ENCODE assay signal across 13 cellular contexts in genomic region chr1:225602590-225603206, GRCh38. TPM values are rescaled to one million over a fixed set of nuclear protein-coding genes. Genes with fewer than 3 reads are reported as not detected.
DNase-seq lines count a peak whose midpoint lies in the region; ATAC-seq, FAIRE-seq and TF ChIP-seq lines count a peak whose summit lies in the region.
"Had no signal": no experiment of that assay in that cellular context is flagged by ENCODE, and none has a peak within 500 bp of the region (broad histone marks: within the 10 kb centered on the region; RNA-seq: fewer than 3 reads in every experiment).

No MANE protein-coding gene starts in this region.

- intact Hi-C loops in HepG2 (cut with micrococcal nuclease; ENCODE audit: unreplicated experiment) (no loop called here), stomach (cut with DNase I; ENCODE audit: low total_unique reads) (no loop called here), left lung (cut with DNase I) (no loop called here)

- POLR2A ChIA-PET in HepG2 (lab: Yijun Ruan, JAX), result interaction anchor here (0.8 kb wide), 1 partner anchor 120 kb away, joined by 3 read pairs; no protein-coding TSS in a partner anchor

- H3K9me3 ChIP-seq in adipocyte (ENCODE audit: control insufficient read depth, low read length) (no peaks in the 10 kb centered on the region), HepG2 (ENCODE audit: low read length) (no peaks in the 10 kb centered on the region), stomach (no peaks in the 10 kb centered on the region), left lung (no peaks in the 10 kb centered on the region)

- H3K4me2 ChIP-seq in KMS-11, result peak overlapping the region; percentile 22; the same call in 1 of the 2 replicates
- H3K4me2 ChIP-seq in HepG2 (ENCODE audit: low read depth, low read length), result no peak overlapping the region

- DNase-seq in adipocyte (ENCODE audit: low read depth), result peak; percentile 39
- no peak for DNase-seq in HepG2 (ENCODE audit: low spot score)
- no peak for DNase-seq in stomach
- no peak for DNase-seq in NCI-H526 treated with DMSO at 0.1 percent for 48 hours (lab: John Stamatoyannopoulos, UW)
- DNase-seq in left lung, result no peak
- DNase-seq: activated CD8-positive, alpha-beta T cell treated with anti-CD3 and anti-CD28 coated beads, Interleukin-2, amount 10 ng/mL, durations not matched to agents 7 days and 5 days; amniotic stem cell; CD4-positive, CD25-positive, alpha-beta regulatory T cell; GDM1; NCI-H446 treated with DMSO at 0.1 percent for 48 hours; stimulated activated naive CD4-positive, alpha-beta T cell treated with Interleukin-2 at 50 U/mL for 16 hours had no signal

- no peaks in the 10 kb centered on the region for H3K36me3 ChIP-seq in KMS-11 (ENCODE audit: insufficient read depth)
- H3K36me3 ChIP-seq in adipocyte (ENCODE audit: control insufficient read depth, insufficient read depth, low read length, severe bottlenecking), result no peaks in the 10 kb centered on the region
- 0 out of 5 replicates have a peak, but pooled peaks cover 0 to 3% of the 10 kb centered on the region in 2 experiments for H3K36me3 ChIP-seq in HepG2 (replicated peaks in 1 of 2; ENCODE audit: control insufficient read depth in 1 of 2, insufficient read depth in 2 of 2, low read length in 2 of 2)
- no peaks in the 10 kb centered on the region for H3K36me3 ChIP-seq in stomach
- no peaks in the 10 kb centered on the region for H3K36me3 ChIP-seq in left lung

- H3K27me3 ChIP-seq in KMS-11 (ENCODE audit: insufficient read depth, low read depth) (no peaks in the 10 kb centered on the region), adipocyte (replicated peaks; ENCODE audit: control insufficient read depth, insufficient read depth, low read length) (no peaks in the 10 kb centered on the region), HepG2 (ENCODE audit: control insufficient read depth in 1 of 2, insufficient read depth in 2 of 2, low read length in 2 of 2) (no peaks in the 10 kb centered on the region), stomach (no peaks in the 10 kb centered on the region), left lung (no peaks in the 10 kb centered on the region)

- H3K79me2 ChIP-seq in KMS-11 (ENCODE audit: insufficient read depth, low read depth), result no peaks in the 10 kb centered on the region
- H3K79me2 ChIP-seq in HepG2 (ENCODE audit: insufficient read depth, low read length), result peaks cover 73% of the 10 kb centered on the region

- H4K20me1 ChIP-seq in KMS-11 (ENCODE audit: insufficient read depth) (no peaks in the 10 kb centered on the region), HepG2 (ENCODE audit: insufficient read depth, low read length) (0 out of 2 replicates have a peak, but pooled peaks cover 7% of the 10 kb centered on the region)

- in situ Hi-C loops in HepG2 (cut with HindIII; ENCODE audit: extremely low pct_ligation_motif_present, low pct_unique_long_range_greater_than_20kb), result no loop called here

- H3K9ac ChIP-seq in KMS-11, result no peak overlapping the region
- no peak overlapping the region for H3K9ac ChIP-seq in adipocyte (ENCODE audit: low read length)
- no peak overlapping the region for H3K9ac ChIP-seq in HepG2 (ENCODE audit: insufficient read depth, low read depth, low read length)

- H3K4me1 ChIP-seq in KMS-11 (ENCODE audit: low read depth, poor library complexity, severe bottlenecking) (peaks cover 35% of the 10 kb centered on the region), adipocyte (ENCODE audit: control insufficient read depth, insufficient read depth, low read length) (peaks cover 24% of the 10 kb centered on the region), HepG2 (ENCODE audit: insufficient read depth, low read length) (peaks cover 44% of the 10 kb centered on the region), stomach (peaks cover 30 to 85% (median 58%) of the 10 kb centered on the region in 4 donors), left lung (peaks cover 19 to 26% of the 10 kb centered on the region in 2 donors)

- no peak for TF ChIP-seq RAD21 in HepG2 (CRISPR knock-in tag; IDR thresholded peaks at IDR 0.05)

- 24% methylated on average over 1 of the region's 1 CpG for WGBS in HepG2 (ENCODE audit: low lambda C conversion rate)
- WGBS in stomach, 5 donors, result 6 to 23% (median 15%) methylated on average over 1 of the region's 1 CpG

- H2AFZ ChIP-seq in KMS-11 (ENCODE audit: low read depth) (no peak overlapping the region), HepG2 (ENCODE audit: low read length) (no peak overlapping the region)

- no peak for FAIRE-seq in HepG2 (lab: Jason Lieb, UNC)

- H3K4me3 ChIP-seq in KMS-11 (IDR thresholded peaks at IDR 0.05; ENCODE audit: insufficient read depth, low read depth, low read length) (no peak overlapping the region), adipocyte (ENCODE audit: low read length) (peak overlapping the region; percentile 45), HepG2 (replicated peaks in 1 of 3; ENCODE audit: insufficient read depth in 1 of 3, low read depth in 2 of 3, low read length in 3 of 3) (no peak overlapping the region), stomach (no peak overlapping the region), left lung (no peak overlapping the region)

- CTCF ChIA-PET in HepG2 (lab: Yijun Ruan, JAX; ENCODE audit: low intra/inter-chr PET ratio, low total read pairs), result no interaction called here

- TF ChIP-seq EP300 in HepG2 (IDR thresholded peaks at IDR 0.05; ENCODE audit: low read depth in 2 of 2, low read length in 2 of 2) (no peak), HepG2 (CRISPR knock-in tag; IDR thresholded peaks at IDR 0.05; ENCODE audit: borderline replicate concordance) (no peak), stomach (IDR thresholded peaks at IDR 0.05) (no peak)

- no peak overlapping the region for H3K27ac ChIP-seq in KMS-11
- no peak overlapping the region for H3K27ac ChIP-seq in HepG2 (ENCODE audit: extremely low read length, insufficient read depth, low read length)
- peak overlapping the region in 3 of 5 donors; percentile 0 to 66 (median 54) for H3K27ac ChIP-seq in stomach
- H3K27ac ChIP-seq in left lung, result no peak overlapping the region

- TF ChIP-seq POLR2A in HepG2 (IDR thresholded peaks at IDR 0.05; ENCODE audit: insufficient read depth in 1 of 2, low read depth in 2 of 2, low read length in 2 of 2) (no peak), stomach (IDR thresholded peaks at IDR 0.05) (no peak)

- ATAC-seq in HepG2 (no peak), HG03280 (IDR thresholded peaks at IDR 0.05; ENCODE audit: unreplicated experiment) (no peak), left lung (no peak)
- ATAC-seq: activated CD8-positive, alpha-beta T cell treated with anti-CD3 and anti-CD28 coated beads, Interleukin-2, amount 10 ng/mL, durations not matched to agents 7 days and 5 days had no signal

- no peak for TF ChIP-seq CTCF in KMS-11 (conservative IDR thresholded peaks at IDR 0.05; ENCODE audit: low read depth, low read length)
- no peak for TF ChIP-seq CTCF in HepG2 (CRISPR knock-in tag; IDR thresholded peaks at IDR 0.05)
- TF ChIP-seq CTCF in stomach (IDR thresholded peaks at IDR 0.05), result no peak
- no peak for TF ChIP-seq CTCF in left lung (IDR thresholded peaks at IDR 0.05)

- BruUV-seq in HepG2 (replicated peaks; lab: Mats Ljungman, UMichigan), result no TSS peak

TF ChIP-seq in HepG2, 621 proteins besides CTCF, POLR2A, EP300 and RAD21 (continues in another document):
- TF ChIP-seq RELA (CRISPR knock-in tag; IDR thresholded peaks at IDR 0.05), result no peak
- TF ChIP-seq ZFP1 (CRISPR knock-in tag; IDR thresholded peaks at IDR 0.05), result no peak
- TF ChIP-seq ZNF292 (CRISPR knock-in tag; IDR thresholded peaks at IDR 0.05; ENCODE audit: borderline replicate concordance, low read depth), result no peak

RNA-seq across cellular contexts. Expression of gene ENAH, which starts 50.2 kb away (rescaled TPM):
- total RNA-seq in HepG2 (2016; rRNA removed; fragmentation: Illumina TruSeq; extraction: Trizol), result 58.3 and 60.2 TPM in 2 replicates
- 12.4 and 12.9 TPM in 2 replicates for total RNA-seq in HepG2 (2016; cell fraction: cytosol; rRNA removed; fragmentation: Illumina TruSeq; extraction: Trizol; ENCODE audit: low read depth)
- total RNA-seq in HepG2 (2016; cell fraction: insoluble cytoplasmic fraction; rRNA removed; fragmentation: Illumina TruSeq; extraction: Trizol), result 52.4 and 56.6 TPM in 2 replicates
- 39.4 and 43.3 TPM in 2 replicates for total RNA-seq in HepG2 (2016; cell fraction: membrane; rRNA removed; fragmentation: Illumina TruSeq; extraction: Trizol)
- 34.5 and 40.2 TPM in 2 replicates for total RNA-seq in HepG2 (2016; cell fraction: nucleus; rRNA removed; fragmentation: Illumina TruSeq; extraction: Trizol)
- 21.9 and 22.1 TPM in 2 replicates for polyA plus RNA-seq in HepG2 (2011; rRNA removed)
- 8.7 and 16.5 TPM in 2 replicates for polyA plus RNA-seq in HepG2 (2011; cell fraction: cytosol; rRNA removed)
- 15.6 and 18.2 TPM in 2 replicates for polyA plus RNA-seq in HepG2 (2011; cell fraction: nucleus; rRNA removed)
- polyA plus RNA-seq in HepG2 (2012), result 33.3 and 35.6 TPM in 2 replicates
- 5.6 and 6.6 TPM in 2 replicates for polyA plus RNA-seq in HepG2 (2016; cell fraction: cytosol; fragmentation: Illumina TruSeq; extraction: Trizol; ENCODE audit: low read depth)
- 56.7 and 61.8 TPM in 2 replicates for polyA plus RNA-seq in HepG2 (2016; cell fraction: insoluble cytoplasmic fraction; fragmentation: Illumina TruSeq; extraction: Trizol; ENCODE audit: low read depth)
- polyA plus RNA-seq in HepG2 (2016; cell fraction: membrane; fragmentation: Illumina TruSeq; extraction: Trizol; ENCODE audit: low read depth), result 22.3 and 23.2 TPM in 2 replicates
- polyA plus RNA-seq in HepG2 (2016; cell fraction: nucleus; fragmentation: Illumina TruSeq; extraction: Trizol; ENCODE audit: insufficient read depth, low read depth), result 42.6 and 45.8 TPM in 2 replicates
- polyA minus RNA-seq in HepG2 (2011; rRNA and poly(A)+ RNA removed; ENCODE audit: low replicate concordance), result 28.4 and 36.9 TPM in 2 replicates
- 31.7 and 36.5 TPM in 2 replicates for polyA minus RNA-seq in HepG2 (2011; cell fraction: cytosol; rRNA and poly(A)+ RNA removed)
- 39.4 and 49.1 TPM in 2 replicates for polyA minus RNA-seq in HepG2 (2011; cell fraction: nucleus; rRNA and poly(A)+ RNA removed)
- total RNA-seq in stomach, result 100 to 1,000 TPM in 4 of 5 donors, 10 to 100 TPM in 1; 70.1 to 186 (median 154) TPM
- polyA plus RNA-seq in stomach, result 10 to 100 TPM in 2 of 3 donors, 1 to 10 TPM in 1; 8.5 to 40.9 (median 38.5) TPM
- 100 to 1,000 TPM; 106 to 142 TPM for total RNA-seq in left lung
- total RNA-seq: activated CD8-positive, alpha-beta T cell treated with anti-CD3 and anti-CD28 coated beads, Interleukin-2, amount 10 ng/mL, durations not matched to agents 7 days and 5 days; CD4-positive, CD25-positive, alpha-beta regulatory T cell had no signal

Comparison
In these comparisons a context has a peak if more than half of its experiments do, and no peak if none do; other contexts are left out.
1. H3K27ac ChIP-seq: peak in stomach (3 of 5); none in KMS-11 (single experiment), HepG2 (single experiment) and left lung (0 of 2).